Comparison of ENCODE assay signal across 19 cellular contexts in genomic region chr10:123272171-123272570, GRCh38.
DNase-seq lines count a peak whose midpoint lies in the region; ATAC-seq and TF ChIP-seq lines count a peak whose summit lies in the region.
"Had no signal": no experiment of that assay in that cellular context is flagged by ENCODE, and none has a peak within 500 bp of the region (broad histone marks: within the 10 kb centered on the region; RNA-seq: fewer than 3 reads in every experiment).

No MANE protein-coding gene starts in this region.

- no peaks in the 10 kb centered on the region for H3K4me1 Mint-ChIP-seq in HFFc6 (ENCODE audit: low read depth)
- H3K4me1 Mint-ChIP-seq in naive thymus-derived CD4-positive, alpha-beta T cell, result peaks cover 0 to 11% (median 5%) of the 10 kb centered on the region in 7 donors

- POLR2A ChIA-PET in naive thymus-derived CD4-positive, alpha-beta T cell (lab: Charles Lee), result no interaction called here

- in situ Hi-C loops in astrocyte of the cerebellum (cut with HindIII; ENCODE audit: low sequenced_read_pairs), result no loop called here

- intact Hi-C loops in naive thymus-derived CD4-positive, alpha-beta T cell (cut with micrococcal nuclease), result loop anchor here (1.0 to 10.0 kb wide), 3 partner anchors 137 to 227 kb away; partner anchors contain the start of gene HMX3 (in 1 of the 2)

- peaks cover 0 to 11% of the 10 kb centered on the region in 2 donors for H3K27me3 ChIP-seq in naive thymus-derived CD4-positive, alpha-beta T cell (ENCODE audit: control insufficient read depth in 2 of 2, insufficient read depth in 2 of 2, low read length in 2 of 2)
- H3K27me3 ChIP-seq: ovary, testis had no signal

- H3K27ac Mint-ChIP-seq in HFFc6, result no peak overlapping the region
- H3K27ac Mint-ChIP-seq in naive thymus-derived CD4-positive, alpha-beta T cell, result peak overlapping the region in 1 of 9 donors; percentile 7

- no peak overlapping the region for H3K27ac ChIP-seq in naive thymus-derived CD4-positive, alpha-beta T cell (ENCODE audit: low read depth, low read length)
- H3K27ac ChIP-seq: coronary artery, ovary, SK-N-MC, testis had no signal

- peaks cover 0 to 8% (median 0%) of the 10 kb centered on the region in 3 experiments for H3K9me3 ChIP-seq in naive thymus-derived CD4-positive, alpha-beta T cell (ENCODE audit: control insufficient read depth in 2 of 3, low read length in 3 of 3)
- H3K9me3 ChIP-seq: HAP-1, ovary, testis had no signal

- H3K27me3 Mint-ChIP-seq in HFFc6 (ENCODE audit: insufficient read depth), result peaks cover 7% of the 10 kb centered on the region
- H3K27me3 Mint-ChIP-seq in naive thymus-derived CD4-positive, alpha-beta T cell, result peaks cover 17 to 31% (median 24%) of the 10 kb centered on the region in 5 donors

- peak; percentile 27; the same call in 1 of the 2 replicates for TF ChIP-seq CTCF in HFFc6 (IDR thresholded peaks at IDR 0.05)
- TF ChIP-seq CTCF in astrocyte of the cerebellum (IDR thresholded peaks at IDR 0.05; ENCODE audit: low read depth, low read length, missing control alignments), result peak; percentile 33

- DNase-seq in DMS53 (lab: John Stamatoyannopoulos, UW) (peak; percentile 26), DMS53 treated with DMSO at 0.1 percent for 48 hours (lab: John Stamatoyannopoulos, UW; ENCODE audit: unreplicated experiment) (no peak), HFFc6 (no peak), astrocyte of the cerebellum (ENCODE audit: low read depth) (no peak), NCI-H1092 treated with DMSO at 0.1 percent for 48 hours (lab: John Stamatoyannopoulos, UW) (no peak), epidermal melanocyte (ENCODE audit: insufficient read length, low spot score) (no peak)
- DNase-seq in naive thymus-derived CD4-positive, alpha-beta T cell, result peak in 5 of 9 donors; percentile 7 to 31 (median 15)
- DNase-seq: activated CD8-positive, alpha-beta memory T cell treated with anti-CD3 and anti-CD28 coated beads, Interleukin-2, amount 50 U/mL, for 4 hours; DMS79; midbrain; NCI-H1694; NCI-H526; ovary; stimulated activated CD4-positive, alpha-beta T cell treated with anti-CD3 and anti-CD28 coated beads, Interleukin-12 subunit alpha, Interleukin-12 subunit beta, amount 100 ng/mL, for 4 hours; testis had no signal

- no peaks in the 10 kb centered on the region for H3K36me3 Mint-ChIP-seq in HFFc6 (ENCODE audit: low read depth)
- peaks cover 0 to 26% (median 13%) of the 10 kb centered on the region in 5 donors for H3K36me3 Mint-ChIP-seq in naive thymus-derived CD4-positive, alpha-beta T cell

- no peaks in the 10 kb centered on the region for H3K36me3 ChIP-seq in naive thymus-derived CD4-positive, alpha-beta T cell (ENCODE audit: control insufficient read depth in 2 of 3, insufficient read depth in 3 of 3, low read length in 3 of 3)
- H3K36me3 ChIP-seq: HAP-1, ovary had no signal

- H3K4me3 Mint-ChIP-seq in HFFc6, result no peak overlapping the region
- H3K4me3 Mint-ChIP-seq in naive thymus-derived CD4-positive, alpha-beta T cell, result no peak overlapping the region

- CTCF ChIA-PET in naive thymus-derived CD4-positive, alpha-beta T cell (lab: Charles Lee), result interaction anchor here (2.1 to 2.7 kb wide), 2 partner anchors 14 to 138 kb away, joined by 5 to 8 read pairs; no protein-coding TSS in a partner anchor

- H3K4me3 ChIP-seq in astrocyte of the cerebellum (ENCODE audit: low read depth, low read length), result no peak overlapping the region
- H3K4me3 ChIP-seq in naive thymus-derived CD4-positive, alpha-beta T cell (ENCODE audit: low read length), result no peak overlapping the region
- H3K4me3 ChIP-seq: coronary artery, HAP-1, ovary, SK-N-MC, testis had no signal

- peaks cover 11% of the 10 kb centered on the region for H3K9me3 Mint-ChIP-seq in HFFc6
- H3K9me3 Mint-ChIP-seq in naive thymus-derived CD4-positive, alpha-beta T cell, result peaks cover 0 to 11% (median 2%) of the 10 kb centered on the region in 11 donors

- no peaks in the 10 kb centered on the region for H3K4me1 ChIP-seq in naive thymus-derived CD4-positive, alpha-beta T cell (ENCODE audit: control insufficient read depth in 2 of 2, insufficient read depth in 2 of 2, low read length in 2 of 2)
- H3K4me1 ChIP-seq: HAP-1, testis had no signal

- ATAC-seq in naive thymus-derived CD4-positive, alpha-beta T cell, result no peak
- ATAC-seq in GM19452 (IDR thresholded peaks at IDR 0.05; ENCODE audit: unreplicated experiment), result no peak

Comparison
In these comparisons a context has a peak if more than half of its experiments do, and no peak if none do; other contexts are left out.
1. DNase-seq: peak in DMS53 (single experiment) and naive thymus-derived CD4-positive, alpha-beta T cell (5 of 9); none in DMS53 treated with DMSO at 0.1 percent for 48 hours (single experiment), HFFc6 (single experiment), astrocyte of the cerebellum (single experiment), NCI-H1092 treated with DMSO at 0.1 percent for 48 hours (single experiment) and epidermal melanocyte (single experiment).